ENCODE assay signal across 18 cellular contexts in the genomic region with DNA sequence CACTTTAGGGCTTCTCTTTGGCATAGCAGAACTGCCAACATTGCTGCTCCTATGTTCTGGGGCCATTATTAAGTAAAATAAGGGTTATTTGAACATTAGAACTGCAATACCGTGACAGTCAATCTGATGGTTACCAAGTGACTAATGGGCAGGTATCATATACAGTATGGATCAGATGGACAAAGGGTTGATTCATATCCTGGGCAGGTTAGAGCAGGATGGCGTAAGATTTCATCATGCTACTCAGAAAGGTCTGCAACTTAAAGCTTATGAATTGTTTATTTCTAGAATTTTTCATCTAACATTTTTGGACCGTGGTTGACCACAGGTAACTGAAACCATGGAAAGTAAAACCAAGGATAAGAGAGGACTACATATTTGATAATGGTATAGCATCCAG.
"Had no signal": no experiment of that assay in that cellular context is flagged by ENCODE, and none has a peak within 500 bp of the region (broad histone marks: within the 10 kb centered on the region; RNA-seq: fewer than 3 reads in every experiment).

No MANE protein-coding gene starts in this region.

- H3K27ac ChIP-seq: adrenal gland, cardiac muscle cell, left ventricle myocardium inferior, tibial nerve, VCaP had no signal

- DNase-seq: activated CD4-positive, alpha-beta T cell treated with anti-CD3 and anti-CD28 coated beads for 1 hour; activated CD8-positive, alpha-beta memory T cell treated with anti-CD3 and anti-CD28 coated beads for 24 hours; activated gamma-delta T cell; adrenal gland; dermis blood vessel endothelial cell; effector memory CD8-positive, alpha-beta T cell; foreskin melanocyte; glutamatergic neuron; hippocampal formation; left ventricle myocardium inferior; retina; stimulated activated CD4-positive, alpha-beta T cell treated with anti-CD3 and anti-CD28 coated beads, Interleukin-12 subunit alpha, Interleukin-12 subunit beta, amount 100 ng/mL, for 4 hours; stimulated activated CD4-positive, alpha-beta T cell treated with anti-CD3 and anti-CD28 coated beads, Interleukin-1b, Interleukin-23, amount 100 ng/mL, for 48 hours; stimulated activated CD8-positive, alpha-beta memory T cell treated with anti-CD3 and anti-CD28 coated beads, Interleukin-4, amount 100 ng/mL, for 48 hours; stimulated activated naive CD4-positive, alpha-beta T cell treated with Interleukin-2 at 50 U/mL for 16 hours had no signal

- H3K4me1 ChIP-seq: adrenal gland, left ventricle myocardium inferior, tibial nerve had no signal

- H3K27me3 ChIP-seq: adrenal gland, cardiac muscle cell, tibial nerve had no signal

- ATAC-seq: effector memory CD8-positive, alpha-beta T cell had no signal

- H3K4me3 ChIP-seq: adrenal gland, cardiac muscle cell, left ventricle myocardium inferior, tibial nerve had no signal

- H3K36me3 ChIP-seq: adrenal gland, cardiac muscle cell had no signal

- H3K9me3 ChIP-seq: adrenal gland, left ventricle myocardium inferior, tibial nerve had no signal
